In the genomic region with DNA sequence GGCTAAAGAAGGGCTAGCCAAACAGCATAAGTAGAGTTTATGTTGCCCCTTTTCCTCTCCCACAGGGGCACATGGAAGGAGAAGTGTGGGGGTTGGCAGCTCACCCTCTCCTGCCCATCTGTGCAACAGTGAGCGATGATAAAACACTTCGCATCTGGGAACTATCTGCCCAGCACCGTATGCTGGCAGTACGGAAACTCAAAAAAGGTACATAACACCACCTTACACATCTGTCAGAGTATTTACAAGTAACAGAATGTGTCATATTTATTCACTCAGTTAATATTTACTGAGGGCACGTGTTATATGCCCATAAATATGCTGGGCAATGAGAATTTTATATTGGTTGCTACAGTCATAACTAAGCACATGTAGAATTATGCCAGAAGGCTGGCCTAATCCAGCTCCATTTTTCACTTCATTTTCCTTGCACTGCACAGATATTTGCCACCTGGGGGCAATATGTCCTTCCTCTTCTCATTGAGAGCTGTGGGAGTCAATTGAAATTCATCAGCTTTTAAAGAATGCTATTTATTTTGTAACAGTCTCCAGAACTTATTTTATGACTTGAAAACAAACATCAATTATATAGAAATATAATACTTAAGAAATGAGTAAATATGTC, we compare ENCODE assay signal across 8 cellular contexts.
DNase-seq lines count a peak whose midpoint lies in the region; ATAC-seq and TF ChIP-seq lines count a peak whose summit lies in the region.

No MANE protein-coding gene starts in this region.

- TF ChIP-seq CTCF in OCI-LY1 (IDR thresholded peaks at IDR 0.05; ENCODE audit: low read length) = peak; percentile 31; the same call in 1 of the 2 replicates

- H3K36me3 ChIP-seq in OCI-LY1 (ENCODE audit: insufficient read depth, low read length) = peaks cover 100% of the 10 kb centered on the region

- no peaks in the 10 kb centered on the region for H4K20me1 ChIP-seq in OCI-LY1 (ENCODE audit: insufficient read depth, low read length)

- no peaks in the 10 kb centered on the region for H3K9me2 ChIP-seq in OCI-LY1 (ENCODE audit: low read depth, low read length)

- H2AFZ ChIP-seq in OCI-LY1 (ENCODE audit: low read length) = no peak overlapping the region

- peaks cover 22% of the 10 kb centered on the region for H3K4me1 ChIP-seq in OCI-LY1 (ENCODE audit: insufficient read depth, low read length, severe bottlenecking)

- H3K4me3 ChIP-seq in OCI-LY1 (ENCODE audit: low read depth, low read length, poor library complexity, severe bottlenecking) = no peak overlapping the region

- no peak overlapping the region for H3K4me2 ChIP-seq in OCI-LY1 (ENCODE audit: low read length)

- H3K9ac ChIP-seq in OCI-LY1 (ENCODE audit: low read length) = no peak overlapping the region

- no peak overlapping the region for H3K27ac ChIP-seq in OCI-LY1 (ENCODE audit: low read depth, low read length, poor library complexity, severe bottlenecking)

- H3K9me3 ChIP-seq in OCI-LY1 (ENCODE audit: low read length) = no peaks in the 10 kb centered on the region

- H3K27me3 ChIP-seq in OCI-LY1 (ENCODE audit: insufficient read depth, low read length) = no peaks in the 10 kb centered on the region

- ATAC-seq in GM18867 (IDR thresholded peaks at IDR 0.05; ENCODE audit: unreplicated experiment) = peak; percentile 50
- ATAC-seq in GM21737 (IDR thresholded peaks at IDR 0.05; ENCODE audit: unreplicated experiment) = no peak
- ATAC-seq in GM18511 (IDR thresholded peaks at IDR 0.05; ENCODE audit: unreplicated experiment) = no peak

- H3F3A ChIP-seq in OCI-LY1 (ENCODE audit: insufficient read depth, low read length) = no peaks in the 10 kb centered on the region

- no peak for TF ChIP-seq POLR2A in erythroblast (IDR thresholded peaks at IDR 0.05; ENCODE audit: low read length)

- DNase-seq in AG08396 (ENCODE audit: low spot score) = peak; percentile 50
- peak; percentile 18 to 46 for DNase-seq in erythroblast (lab: John Stamatoyannopoulos, UW)
- peak; percentile 22 for DNase-seq in non-pigmented ciliary epithelial cell (ENCODE audit: low read depth)
- DNase-seq in NCI-H748 (lab: John Stamatoyannopoulos, UW; ENCODE audit: unreplicated experiment) = no peak

- H3K79me2 ChIP-seq in OCI-LY1 (ENCODE audit: insufficient read depth, low read length) = no peaks in the 10 kb centered on the region
